ENCODE assay signal across 11 cellular contexts in the genomic region with DNA sequence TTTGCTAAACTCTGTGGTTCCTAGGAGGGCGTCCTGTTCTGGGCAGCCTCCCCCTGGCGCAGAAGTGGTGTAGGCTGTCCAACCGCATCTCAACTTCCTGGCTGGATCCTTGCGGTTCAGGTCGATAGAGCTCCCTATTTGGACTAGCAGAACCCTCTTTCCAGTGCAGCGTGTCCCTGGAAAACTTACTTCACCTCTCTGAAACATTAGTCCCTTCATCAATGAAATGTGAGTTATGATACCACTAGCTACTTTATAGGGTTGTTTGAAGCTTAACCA. TPM values are rescaled to one million over a fixed set of nuclear protein-coding genes. Genes with fewer than 3 reads are reported as not detected.
A peak's percentile ranks its signal among the peaks of the same experiment; 100 is the strongest.
DNase-seq lines count a peak whose midpoint lies in the region; ATAC-seq and TF ChIP-seq lines count a peak whose summit lies in the region.
"Had no signal": no experiment of that assay in that cellular context is flagged by ENCODE, and none has a peak within 500 bp of the region (broad histone marks: within the 10 kb centered on the region; RNA-seq: fewer than 3 reads in every experiment).

No MANE protein-coding gene starts in this region.

- peaks cover 9% of the 10 kb centered on the region for H3K4me1 ChIP-seq in CD8-positive, alpha-beta T cell (ENCODE audit: insufficient read depth, low read length)
- H3K4me1 ChIP-seq in Panc1 (ENCODE audit: control insufficient read depth, insufficient read depth, low read length) (peaks cover 4% of the 10 kb centered on the region), rectal smooth muscle tissue (ENCODE audit: control insufficient read depth, insufficient read depth, low read length) (peaks cover 5% of the 10 kb centered on the region)

- H3K27ac ChIP-seq in CD8-positive, alpha-beta T cell (ENCODE audit: low read depth, low read length): no peak overlapping the region
- H3K27ac ChIP-seq in Panc1 (ENCODE audit: low read length): peak overlapping the region; percentile 51; the same call in 1 of the 2 replicates
- H3K27ac ChIP-seq in rectal smooth muscle tissue (ENCODE audit: low read depth, low read length): no peak overlapping the region

- peaks cover 17% of the 10 kb centered on the region for H3K4me1 Mint-ChIP-seq in CD8-positive, alpha-beta T cell (ENCODE audit: low read depth)

- H3K27me3 ChIP-seq in CD8-positive, alpha-beta T cell (ENCODE audit: insufficient read depth, low read length): no peaks in the 10 kb centered on the region
- no peaks in the 10 kb centered on the region for H3K27me3 ChIP-seq in Panc1 (ENCODE audit: control insufficient read depth, insufficient read depth, low read length)
- no peaks in the 10 kb centered on the region for H3K27me3 ChIP-seq in rectal smooth muscle tissue (ENCODE audit: control insufficient read depth, insufficient read depth, low read length)

- POLR2A ChIA-PET in CD8-positive, alpha-beta T cell (lab: Charles Lee): no interaction called here
- POLR2A ChIA-PET in Panc1 (lab: Charles Lee): no interaction called here

- no peak for DNase-seq in CD8-positive, alpha-beta T cell
- DNase-seq in Panc1 (ENCODE audit: low read depth, low spot score): no peak
- DNase-seq in foreskin fibroblast: no peak
- no peak for DNase-seq in hippocampal formation (lab: John Stamatoyannopoulos, UW)
- DNase-seq in DMS 273 (lab: John Stamatoyannopoulos, UW; ENCODE audit: unreplicated experiment): no peak
- DNase-seq: activated naive CD4-positive, alpha-beta T cell; NCI-H1105 treated with DMSO at 0.1 percent for 48 hours had no signal

- H3K4me3 Mint-ChIP-seq in CD8-positive, alpha-beta T cell: peak overlapping the region; percentile 64

- no peaks in the 10 kb centered on the region for H3K9me3 ChIP-seq in CD8-positive, alpha-beta T cell (ENCODE audit: low read length)
- no peaks in the 10 kb centered on the region for H3K9me3 ChIP-seq in Panc1 (ENCODE audit: control insufficient read depth, insufficient read depth, low read depth, low read length)

- CTCF ChIA-PET in CD8-positive, alpha-beta T cell (lab: Charles Lee): interaction anchor here (0.5 kb wide), 1 partner anchor 194 kb away, joined by 4 read pairs; no protein-coding TSS in a partner anchor
- CTCF ChIA-PET in Panc1 (lab: Charles Lee): no interaction called here

- ATAC-seq in CD8-positive, alpha-beta T cell: no peak
- ATAC-seq in Panc1 (peak; percentile 42), GM18907 (IDR thresholded peaks at IDR 0.05; ENCODE audit: unreplicated experiment) (no peak), HG02938 (IDR thresholded peaks at IDR 0.05; ENCODE audit: unreplicated experiment) (no peak)
- ATAC-seq: HCT116 had no signal

- in situ Hi-C loops in Panc1 (cut with HindIII; ENCODE audit: low pct_unique_long_range_greater_than_20kb, low sequenced_read_pairs): no loop called here

- no peak overlapping the region for H3K27ac Mint-ChIP-seq in CD8-positive, alpha-beta T cell

- no TSS peak for BruUV-seq in Panc1 (replicated peaks; lab: Mats Ljungman, UMichigan)

- no peaks in the 10 kb centered on the region for H3K36me3 Mint-ChIP-seq in CD8-positive, alpha-beta T cell

- no peak overlapping the region for H3K4me3 ChIP-seq in CD8-positive, alpha-beta T cell (ENCODE audit: low read depth, low read length)
- H3K4me3 ChIP-seq in Panc1 (ENCODE audit: low read depth in 2 of 2, low read length in 2 of 2) (peak overlapping the region; percentile 51 to 84), foreskin fibroblast (ENCODE audit: low read depth in 1 of 2, low read length in 2 of 2) (peak overlapping the region; percentile 53 to 73), rectal smooth muscle tissue (ENCODE audit: low read length) (peak overlapping the region; percentile 70)

- H3K36me3 ChIP-seq in CD8-positive, alpha-beta T cell (ENCODE audit: insufficient read depth, low read length): no peaks in the 10 kb centered on the region
- no peaks in the 10 kb centered on the region for H3K36me3 ChIP-seq in Panc1 (ENCODE audit: control insufficient read depth, insufficient read depth, low read length)
- H3K36me3 ChIP-seq in rectal smooth muscle tissue (ENCODE audit: control insufficient read depth, insufficient read depth, low read length): no peaks in the 10 kb centered on the region

- no peak overlapping the region for H3K9ac ChIP-seq in rectal smooth muscle tissue (ENCODE audit: low read length)

- no peak for TF ChIP-seq CTCF in CD8-positive, alpha-beta T cell (IDR thresholded peaks at IDR 0.05)
- no peak for TF ChIP-seq CTCF in Panc1 (IDR thresholded peaks at IDR 0.05)
- no peak for TF ChIP-seq CTCF in foreskin fibroblast (IDR thresholded peaks at IDR 0.05; ENCODE audit: low read depth, low read length)

- peaks cover 43% of the 10 kb centered on the region for H3K27me3 Mint-ChIP-seq in CD8-positive, alpha-beta T cell (ENCODE audit: low read depth)

- H3K9me3 Mint-ChIP-seq in CD8-positive, alpha-beta T cell: no peaks in the 10 kb centered on the region

- intact Hi-C loops in CD8-positive, alpha-beta T cell (cut with DNase I, micrococcal nuclease): no loop called here
- intact Hi-C loops in Panc1 (cut with micrococcal nuclease; ENCODE audit: unreplicated experiment): loop anchor here (5.0 to 10.0 kb wide), 2 partner anchors 322 to 740 kb away; no protein-coding TSS in a partner anchor

RNA-seq across cellular contexts. Expression of a gene that starts 1.1 kb away (rescaled TPM):
- total RNA-seq in CD8-positive, alpha-beta T cell: not detected
- total RNA-seq in Panc1 (2021; ENCODE audit: unreplicated experiment): 11.6 TPM
- 13.7 TPM for polyA plus RNA-seq in Panc1 (2012; ENCODE audit: insufficient read length)

RNA-seq across cellular contexts. Expression of a gene that starts 33.1 kb away (rescaled TPM):
- total RNA-seq in CD8-positive, alpha-beta T cell: not detected
- total RNA-seq in Panc1 (2021; ENCODE audit: unreplicated experiment): not detected
- polyA plus RNA-seq in Panc1 (2012; ENCODE audit: insufficient read length): not detected

Comparison
In these comparisons a context has a peak if more than half of its experiments do, and no peak if none do; other contexts are left out.
1. RNA of a gene that starts 1.1 kb away (total RNA-seq): 11.6 TPM in Panc1 (single experiment); not detected in CD8-positive, alpha-beta T cell; every median in the first group is over 10 times any median in the second.